Comparison of ENCODE assay signal across 29 cellular contexts in the genomic region with DNA sequence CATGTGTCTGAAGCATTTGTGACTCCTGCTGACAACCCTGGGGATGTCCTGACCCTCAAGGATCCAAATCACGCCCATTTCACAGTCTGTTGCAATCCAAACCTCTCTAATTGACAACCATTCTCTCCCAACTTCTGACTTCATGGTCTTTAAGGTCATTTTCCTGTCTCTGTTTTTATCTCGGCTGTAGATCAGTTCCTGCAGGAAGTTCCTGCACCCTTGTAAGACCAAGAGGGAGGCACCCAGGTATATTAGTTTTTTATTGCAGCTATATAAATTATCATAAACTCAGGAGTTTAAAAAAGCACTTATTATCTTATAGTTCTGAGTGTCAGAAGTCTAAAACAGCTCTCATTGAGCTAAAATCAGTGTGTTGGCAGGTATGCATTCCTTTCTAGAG.
"Had no signal": no experiment of that assay in that cellular context is flagged by ENCODE, and none has a peak within 500 bp of the region (broad histone marks: within the 10 kb centered on the region; RNA-seq: fewer than 3 reads in every experiment).

No MANE protein-coding gene starts in this region.

- FAIRE-seq: bronchial epithelial cell, endometrium, endothelial cell of umbilical vein had no signal

- H3K27me3 Mint-ChIP-seq: activated B cell treated with CpG ODN at 0.5 μM for 24 hours; activated CD4-positive, alpha-beta memory T cell treated with anti-CD3 and anti-CD28 coated beads, Interleukin-2, amount 10 ng/mL, durations not matched to agents 7 days and 5 days; activated CD4-positive, alpha-beta T cell treated with anti-CD3 and anti-CD28 coated beads, Interleukin-2, amount 10 ng/mL, durations not matched to agents 24 days and 14 days; activated naive CD4-positive, alpha-beta T cell treated with anti-CD3 and anti-CD28 coated beads, Interleukin-2, amount 10 ng/mL, durations not matched to agents 7 days and 5 days; activated naive CD8-positive, alpha-beta T cell treated with anti-CD3 and anti-CD28 coated beads, Interleukin-2, amount 10 ng/mL, durations not matched to agents 7 days and 5 days; activated T-cell treated with anti-CD3 and anti-CD28 coated beads, Interleukin-2, amount 50 U/mL, for 24 hours; central memory CD8-positive, alpha-beta T cell; T-helper 17 cell had no signal

- DNase-seq: activated B cell treated with CpG ODN at 0.5 μM for 24 hours; activated CD4-positive, alpha-beta memory T cell treated with anti-CD3 and anti-CD28 coated beads, Interleukin-2, amount 10 ng/mL, durations not matched to agents 7 days and 5 days; activated CD4-positive, alpha-beta T cell treated with anti-CD3 and anti-CD28 coated beads, Interleukin-2, amount 10 ng/mL, durations not matched to agents 24 days and 14 days; activated CD8-positive, alpha-beta memory T cell treated with anti-CD3 and anti-CD28 coated beads, Interleukin-2, amount 50 U/mL, for 48 hours; activated gamma-delta T cell; activated naive CD4-positive, alpha-beta T cell; activated naive CD4-positive, alpha-beta T cell treated with anti-CD3 and anti-CD28 coated beads, Interleukin-2, amount 10 ng/mL, durations not matched to agents 7 days and 5 days; activated naive CD8-positive, alpha-beta T cell treated with anti-CD3 and anti-CD28 coated beads, Interleukin-2, amount 10 ng/mL, durations not matched to agents 7 days and 5 days; activated T-cell treated with anti-CD3 and anti-CD28 coated beads for 4 hours; activated T-cell treated with anti-CD3 and anti-CD28 coated beads, Interleukin-2, amount 50 U/mL, for 24 hours; activated T-cell treated with anti-CD3 and anti-CD28 coated beads, Interleukin-2, amount 50 U/mL, for 72 hours; brain microvascular endothelial cell; effector CD8-positive, alpha-beta T cell; esophagus squamous epithelium; foreskin melanocyte; T-helper 1 cell; T-helper 17 cell; T1000 had no signal

- H3K27me3 ChIP-seq: ascending aorta, brain microvascular endothelial cell, esophagus squamous epithelium, gastroesophageal sphincter had no signal

- H3K36me3 ChIP-seq: ascending aorta, brain microvascular endothelial cell, esophagus squamous epithelium, gastroesophageal sphincter, WERI-Rb-1 had no signal

- H3K36me3 Mint-ChIP-seq: activated naive CD4-positive, alpha-beta T cell treated with anti-CD3 and anti-CD28 coated beads, Interleukin-2, amount 10 ng/mL, durations not matched to agents 7 days and 5 days; activated naive CD4-positive, alpha-beta T cell treated with anti-CD3 and anti-CD28 coated beads, Interleukin-2, amount 50 U/mL, for 72 hours; activated naive CD8-positive, alpha-beta T cell treated with anti-CD3 and anti-CD28 coated beads, Interleukin-2, amount 10 ng/mL, durations not matched to agents 7 days and 5 days had no signal

- H3K27ac Mint-ChIP-seq: activated B cell treated with CpG ODN at 0.5 μM for 24 hours; activated CD4-positive, alpha-beta memory T cell treated with anti-CD3 and anti-CD28 coated beads, Interleukin-2, amount 10 ng/mL, durations not matched to agents 7 days and 5 days; activated CD4-positive, alpha-beta T cell treated with anti-CD3 and anti-CD28 coated beads, Interleukin-2, amount 10 ng/mL, durations not matched to agents 24 days and 14 days; activated naive CD4-positive, alpha-beta T cell treated with anti-CD3 and anti-CD28 coated beads, Interleukin-2, amount 10 ng/mL, durations not matched to agents 7 days and 5 days; activated naive CD4-positive, alpha-beta T cell treated with anti-CD3 and anti-CD28 coated beads, Interleukin-2, amount 50 U/mL, for 72 hours; activated naive CD8-positive, alpha-beta T cell treated with anti-CD3 and anti-CD28 coated beads, Interleukin-2, amount 10 ng/mL, durations not matched to agents 7 days and 5 days; activated T-cell treated with anti-CD3 and anti-CD28 coated beads, Interleukin-2, amount 50 U/mL, for 24 hours; activated T-cell treated with anti-CD3 and anti-CD28 coated beads, Interleukin-2, amount 50 U/mL, for 72 hours; T-helper 17 cell; T-helper 2 cell treated with Interferon-gamma antibody and Interleukin-4, amounts not matched to agents 5 μg/mL and 100 μg/mL, for 36 hours had no signal

- H3K9me3 Mint-ChIP-seq: activated B cell treated with CpG ODN at 0.5 μM for 24 hours; activated CD4-positive, alpha-beta T cell treated with anti-CD3 and anti-CD28 coated beads, Interleukin-2, amount 10 ng/mL, durations not matched to agents 24 days and 14 days; T-helper 2 cell treated with Interferon-gamma antibody and Interleukin-4, amounts not matched to agents 5 μg/mL and 100 μg/mL, for 36 hours had no signal

- ATAC-seq: activated CD4-positive, CD25-positive, alpha-beta regulatory T cell treated with anti-CD3 and anti-CD28 coated beads, Interleukin-2, amount 50 U/mL, for 24 hours; activated naive CD4-positive, alpha-beta T cell treated with anti-CD3 and anti-CD28 coated beads, Interleukin-2, amount 50 U/mL, for 72 hours; activated T-cell treated with anti-CD3 and anti-CD28 coated beads, Interleukin-2, amount 50 U/mL, for 72 hours; gastroesophageal sphincter; T-helper 17 cell had no signal

- H3K4me3 Mint-ChIP-seq: activated B cell treated with CpG ODN at 0.5 μM for 24 hours; activated CD4-positive, alpha-beta memory T cell treated with anti-CD3 and anti-CD28 coated beads, Interleukin-2, amount 10 ng/mL, durations not matched to agents 7 days and 5 days; activated CD4-positive, alpha-beta T cell treated with anti-CD3 and anti-CD28 coated beads, Interleukin-2, amount 10 ng/mL, durations not matched to agents 24 days and 14 days; activated naive CD4-positive, alpha-beta T cell treated with anti-CD3 and anti-CD28 coated beads, Interleukin-2, amount 10 ng/mL, durations not matched to agents 7 days and 5 days; activated naive CD8-positive, alpha-beta T cell treated with anti-CD3 and anti-CD28 coated beads, Interleukin-2, amount 10 ng/mL, durations not matched to agents 7 days and 5 days; activated T-cell treated with anti-CD3 and anti-CD28 coated beads, Interleukin-2, amount 50 U/mL, for 24 hours; activated T-cell treated with anti-CD3 and anti-CD28 coated beads, Interleukin-2, amount 50 U/mL, for 72 hours; central memory CD8-positive, alpha-beta T cell; T-helper 17 cell; T-helper 2 cell treated with Interferon-gamma antibody and Interleukin-4, amounts not matched to agents 5 μg/mL and 100 μg/mL, for 36 hours had no signal

- H3K27ac ChIP-seq: ascending aorta, brain microvascular endothelial cell, epithelial cell of prostate, esophagus squamous epithelium, gastroesophageal sphincter, WERI-Rb-1 had no signal

- H3K4me1 ChIP-seq: ascending aorta, esophagus squamous epithelium, gastroesophageal sphincter had no signal

- H3K4me1 Mint-ChIP-seq: activated B cell treated with CpG ODN at 0.5 μM for 24 hours; activated CD4-positive, alpha-beta memory T cell treated with anti-CD3 and anti-CD28 coated beads, Interleukin-2, amount 10 ng/mL, durations not matched to agents 7 days and 5 days; activated CD4-positive, alpha-beta T cell treated with anti-CD3 and anti-CD28 coated beads, Interleukin-2, amount 10 ng/mL, durations not matched to agents 24 days and 14 days; activated naive CD4-positive, alpha-beta T cell treated with anti-CD3 and anti-CD28 coated beads, Interleukin-2, amount 10 ng/mL, durations not matched to agents 7 days and 5 days; activated naive CD8-positive, alpha-beta T cell treated with anti-CD3 and anti-CD28 coated beads, Interleukin-2, amount 10 ng/mL, durations not matched to agents 7 days and 5 days; central memory CD8-positive, alpha-beta T cell; T-helper 17 cell had no signal

- H3K4me3 ChIP-seq: ascending aorta, esophagus squamous epithelium, gastroesophageal sphincter had no signal

- H3K9me3 ChIP-seq: ascending aorta, esophagus squamous epithelium, gastroesophageal sphincter had no signal
